Comparison of ENCODE assay signal across 29 cellular contexts in the genomic region with DNA sequence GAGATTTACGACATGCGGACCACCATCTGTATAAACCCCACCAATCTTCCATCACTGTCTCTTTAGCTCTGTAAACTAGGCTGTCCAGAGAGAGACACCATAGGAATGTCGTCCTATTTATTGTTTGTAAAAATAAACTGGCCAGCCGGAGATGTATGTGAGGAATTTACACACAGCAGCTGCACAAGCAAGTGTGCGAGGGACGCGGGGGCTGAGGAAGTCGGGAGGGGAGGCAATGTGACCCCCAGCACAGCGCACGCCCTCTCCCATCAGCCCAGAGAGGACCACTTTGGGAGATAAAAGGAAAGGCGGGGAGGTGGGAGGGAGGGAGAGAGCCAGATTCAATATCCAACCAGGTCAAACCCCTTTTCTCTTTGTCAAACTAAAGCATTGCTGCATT.
"Had no signal": no experiment of that assay in that cellular context is flagged by ENCODE, and none has a peak within 500 bp of the region (broad histone marks: within the 10 kb centered on the region; RNA-seq: fewer than 3 reads in every experiment).

No MANE protein-coding gene starts in this region.

- H3K9ac ChIP-seq: parathyroid adenoma had no signal

- H3K27me3 ChIP-seq: heart left ventricle, left lung, neutrophil, right lobe of liver, suprapubic skin, tibial artery, upper lobe of right lung, uterus had no signal

- H3K27ac Mint-ChIP-seq: immature natural killer cell; mesothelial cell of epicardium; naive thymus-derived CD8-positive, alpha-beta T cell; stimulated activated naive CD8-positive, alpha-beta T cell treated with anti-CD3 and anti-CD28 coated beads, Interleukin-15, Interleukin-2, amounts not matched to agents 100 ng/mL and 50 ng/mL, for 24 hours had no signal

- H3K9me3 Mint-ChIP-seq: mesothelial cell of epicardium; stimulated activated naive CD8-positive, alpha-beta T cell treated with anti-CD3 and anti-CD28 coated beads, Interleukin-15, Interleukin-2, amounts not matched to agents 100 ng/mL and 50 ng/mL, for 24 hours had no signal

- ATAC-seq: heart left ventricle; left lung; lower lobe of right lung; naive thymus-derived CD8-positive, alpha-beta T cell; psoas muscle; right lobe of liver; upper lobe of right lung had no signal

- H3K36me3 Mint-ChIP-seq: immature natural killer cell; mesothelial cell of epicardium; naive thymus-derived CD8-positive, alpha-beta T cell had no signal

- H2AFZ ChIP-seq: parathyroid adenoma had no signal

- H3K36me3 ChIP-seq: heart left ventricle, left lung, lower lobe of right lung, neutrophil, right lobe of liver, suprapubic skin, thoracic aorta, tibial artery, upper lobe of right lung, uterus had no signal

- H3K27ac ChIP-seq: heart left ventricle, left lung, lower lobe of right lung, neutrophil, parathyroid adenoma, psoas muscle, right lobe of liver, skin epidermis, suprapubic skin, thoracic aorta, tibial artery, upper lobe of right lung, uterus had no signal

- H3K9me3 ChIP-seq: heart left ventricle, left lung, lower lobe of right lung, neutrophil, psoas muscle, right lobe of liver, suprapubic skin, thoracic aorta, tibial artery, upper lobe of right lung, uterus had no signal

- H3K4me3 Mint-ChIP-seq: immature natural killer cell; mesothelial cell of epicardium; naive thymus-derived CD8-positive, alpha-beta T cell; stimulated activated naive CD8-positive, alpha-beta T cell treated with anti-CD3 and anti-CD28 coated beads, Interleukin-15, Interleukin-2, amounts not matched to agents 100 ng/mL and 50 ng/mL, for 24 hours had no signal

- DNase-seq: glutamatergic neuron; heart left ventricle; hypothalamus; immature natural killer cell; kidney; left lung; lower lobe of right lung; mammary epithelial cell; mesendoderm; naive thymus-derived CD8-positive, alpha-beta T cell; occipital lobe; psoas muscle; right lobe of liver; stimulated activated CD4-positive, alpha-beta T cell treated with anti-CD3 and anti-CD28 coated beads, Interleukin-12 subunit alpha, Interleukin-12 subunit beta, amount 100 ng/mL, for 4 hours; stimulated activated CD4-positive, alpha-beta T cell treated with anti-CD3 and anti-CD28 coated beads, Interleukin-15, amount 100 ng/mL, for 24 hours; stimulated activated CD4-positive, alpha-beta T cell treated with anti-CD3 and anti-CD28 coated beads, Interleukin-2, amount 100 ng/mL, for 24 hours; stimulated activated CD4-positive, alpha-beta T cell treated with anti-CD3 and anti-CD28 coated beads, Interleukin-4, amount 100 ng/mL, for 1 hour; stimulated activated naive CD4-positive, alpha-beta T cell; tibial artery; trophoblast cell; upper lobe of right lung; uterus had no signal

- H3K4me3 ChIP-seq: heart left ventricle, left lung, lower lobe of right lung, psoas muscle, right lobe of liver, skin epidermis, suprapubic skin, thoracic aorta, tibial artery, upper lobe of right lung, uterus had no signal

- H3K4me1 ChIP-seq: heart left ventricle, left lung, lower lobe of right lung, parathyroid adenoma, psoas muscle, right lobe of liver, suprapubic skin, tibial artery, upper lobe of right lung, uterus had no signal

- H3K4me1 Mint-ChIP-seq: immature natural killer cell; mesothelial cell of epicardium; naive thymus-derived CD8-positive, alpha-beta T cell had no signal

- H3K27me3 Mint-ChIP-seq: stimulated activated naive CD8-positive, alpha-beta T cell treated with anti-CD3 and anti-CD28 coated beads, Interleukin-15, Interleukin-2, amounts not matched to agents 100 ng/mL and 50 ng/mL, for 24 hours had no signal
